11 cellular contexts compared by ENCODE assay signal in genomic region chr14:94936411-94936892, GRCh38.
A peak's percentile ranks its signal among the peaks of the same experiment; 100 is the strongest.
DNase-seq lines count a peak whose midpoint lies in the region; ATAC-seq and TF ChIP-seq lines count a peak whose summit lies in the region.
"Had no signal": no experiment of that assay in that cellular context is flagged by ENCODE, and none has a peak within 500 bp of the region (broad histone marks: within the 10 kb centered on the region; RNA-seq: fewer than 3 reads in every experiment).

No MANE protein-coding gene starts in this region.

- no peaks in the 10 kb centered on the region for H3K9me3 ChIP-seq in stomach

- ATAC-seq in GM21825 (IDR thresholded peaks at IDR 0.05; ENCODE audit: unreplicated experiment): no peak
- ATAC-seq: activated T-helper 17 cell treated with anti-CD3 and anti-CD28 coated beads, Interleukin-2, amount 50 U/mL, for 72 hours; naive thymus-derived CD8-positive, alpha-beta T cell had no signal

- TF ChIP-seq POLR2A in stomach (IDR thresholded peaks at IDR 0.05): no peak

- intact Hi-C loops in stomach (cut with DNase I; ENCODE audit: low total_unique reads): no loop called here

- TF ChIP-seq CTCF in VCaP (conservative IDR thresholded peaks at IDR 0.05) (no peak), stomach (IDR thresholded peaks at IDR 0.05) (no peak)

- H3K27me3 ChIP-seq in stomach: no peaks in the 10 kb centered on the region

- no peaks in the 10 kb centered on the region for H3K36me3 ChIP-seq in stomach

- peak overlapping the region; percentile 14 to 32 (median 24) for H3K4me3 ChIP-seq in stomach

- DNase-seq in M059J (ENCODE audit: low read depth) (peak; percentile 8), iris pigment epithelial cell (ENCODE audit: low read depth) (peak; percentile 43), stomach (peak; percentile 79), 8988T (no peak), germinal center (ENCODE audit: low spot score) (no peak)
- no peak for DNase-seq in NK-92 treated with Interleukin-12 subunit alpha and Interleukin-12 subunit beta, amount 100 ng/mL, for 24 hours (lab: John Stamatoyannopoulos, UW)
- DNase-seq: naive thymus-derived CD8-positive, alpha-beta T cell had no signal

- TF ChIP-seq EP300 in stomach (IDR thresholded peaks at IDR 0.05): no peak

- H3K27ac ChIP-seq in VCaP (peak overlapping the region; percentile 86), stomach (peak overlapping the region; percentile 16 to 89 (median 85))
- H3K27ac ChIP-seq: KMS-11 had no signal

- H3K4me1 ChIP-seq in stomach: peaks cover 0 to 32% (median 19%) of the 10 kb centered on the region in 4 donors

- 19 to 37% (median 34%) methylated on average over 12 to 26 of the region's 26 CpGs for WGBS in stomach, 5 donors

Comparison
In these comparisons a context has a peak if more than half of its experiments do, and no peak if none do; other contexts are left out.
1. DNase-seq: peak in M059J (single experiment), iris pigment epithelial cell (single experiment) and stomach (single experiment); none in NK-92 treated with Interleukin-12 subunit alpha and Interleukin-12 subunit beta, amount 100 ng/mL, for 24 hours (single experiment), 8988T (single experiment) and germinal center (single experiment).